8 cellular contexts compared by ENCODE assay signal in genomic region chr12:9446883-9447761, GRCh38.
A peak's percentile ranks its signal among the peaks of the same experiment; 100 is the strongest.
DNase-seq lines count a peak whose midpoint lies in the region; ATAC-seq and TF ChIP-seq lines count a peak whose summit lies in the region.
"Not testable (repeated sequence)": the region's sequence is repeated elsewhere in the genome, so short reads cannot be mapped to it uniquely, and the experiment has no call there.

No MANE protein-coding gene starts in this region.

- H3K27me3 Mint-ChIP-seq in T-helper 17 cell = not testable (repeated sequence)

- H3K4me2 ChIP-seq in HCT116 (ENCODE audit: low read length) = peak overlapping the region; percentile 82

- H3K4me3 Mint-ChIP-seq in T-helper 17 cell = peak overlapping the region; percentile 99

- not testable (repeated sequence) for H3K27me3 ChIP-seq in HCT116 (ENCODE audit: insufficient read depth, low read length); breast epithelium; right cardiac atrium (ENCODE audit: control insufficient read depth, insufficient read depth); neutrophil; uterus

- H3K4me3 ChIP-seq in HCT116 (replicated peaks in 1 of 2; ENCODE audit: low read depth in 1 of 2, low read length in 2 of 2) (peak overlapping the region; percentile 57 to 64), breast epithelium (peak overlapping the region; percentile 50 to 82 (median 59)), neutrophil (ENCODE audit: low read depth in 1 of 2, low read length in 1 of 2) (peak overlapping the region; percentile 61 to 68), uterus (peak overlapping the region; percentile 59 to 60)
- not testable (repeated sequence) for H3K4me3 ChIP-seq in right cardiac atrium (ENCODE audit: low read length)

- not testable (repeated sequence) for TF ChIP-seq CTCF in HCT116 (IDR thresholded peaks at IDR 0.05 in 2 of 3, conservative IDR thresholded peaks at IDR 0.05 in 1 of 3; ENCODE audit: borderline replicate concordance in 1 of 3, insufficient read depth in 1 of 3, low read depth in 2 of 3, low read length in 2 of 3); breast epithelium (IDR thresholded peaks at IDR 0.05); neutrophil (IDR thresholded peaks at IDR 0.05); uterus (IDR thresholded peaks at IDR 0.05)

- not testable (repeated sequence) for BruUV-seq in HCT116 (replicated peaks; lab: Mats Ljungman, UMichigan)

- ATAC-seq in GM18867 (IDR thresholded peaks at IDR 0.05; ENCODE audit: unreplicated experiment) (peak; percentile 11), HCT116 (peak; percentile 41), HG03457 (IDR thresholded peaks at IDR 0.05; ENCODE audit: unreplicated experiment) (peak; percentile 18), T-helper 17 cell (peak; percentile 5), right cardiac atrium (peak; percentile 23 to 37)

- not testable (repeated sequence) for H3K9me2 ChIP-seq in HCT116 (ENCODE audit: insufficient read depth)

- peak overlapping the region; percentile 68 for H3K9ac ChIP-seq in HCT116 (ENCODE audit: low read length)

- not testable (repeated sequence) for H3K79me2 ChIP-seq in HCT116 (ENCODE audit: insufficient read depth, low read length)

- CTCF ChIA-PET in HCT116 (lab: Charles Lee) = not testable (repeated sequence)

- not testable (repeated sequence) for H3K36me3 ChIP-seq in HCT116 (ENCODE audit: control insufficient read depth in 1 of 2, insufficient read depth in 2 of 2, low read length in 2 of 2); breast epithelium; neutrophil; uterus

- WGBS in right cardiac atrium = 27% methylated on average over 16 of the region's 20 CpGs

- H3K4me1 ChIP-seq in HCT116 (ENCODE audit: control insufficient read depth in 1 of 2, insufficient read depth in 2 of 2, low read length in 2 of 2); breast epithelium; right cardiac atrium (ENCODE audit: control insufficient read depth, insufficient read depth, low read length); neutrophil (ENCODE audit: control insufficient read depth in 1 of 2, insufficient read depth in 1 of 2, low read depth in 1 of 2, low read length in 1 of 2); uterus: not testable (repeated sequence)

- intact Hi-C loops in HCT116 (cut with micrococcal nuclease); breast epithelium (cut with DNase I; ENCODE audit: low total_unique reads); right cardiac atrium (cut with DNase I); uterus (cut with DNase I; ENCODE audit: low total_unique reads): not testable (repeated sequence)

- not testable (repeated sequence) for TF ChIP-seq POLR2A in HCT116 (IDR thresholded peaks at IDR 0.05; ENCODE audit: borderline replicate concordance, extremely low read depth, insufficient read depth, insufficient read length); breast epithelium (IDR thresholded peaks at IDR 0.05); uterus (IDR thresholded peaks at IDR 0.05)

- not testable (repeated sequence) for TF ChIP-seq RAD21 in HCT116 (IDR thresholded peaks at IDR 0.05; ENCODE audit: low read depth)

- not testable (repeated sequence) for H3K9me3 ChIP-seq in HCT116 (ENCODE audit: control insufficient read depth in 1 of 2, insufficient read depth in 1 of 2, low read depth in 1 of 2, low read length in 2 of 2); T-helper 17 cell (ENCODE audit: control insufficient read depth, low read length, poor library complexity, severe bottlenecking); breast epithelium; right cardiac atrium (ENCODE audit: control insufficient read depth, low read length); neutrophil; uterus

- H2AFZ ChIP-seq in HCT116 (ENCODE audit: low read depth, low read length, poor library complexity, severe bottlenecking) = not testable (repeated sequence)

- H3K27ac ChIP-seq in HCT116 (ENCODE audit: low read depth, low read length) = peak overlapping the region; percentile 72
- H3K27ac ChIP-seq in breast epithelium; right cardiac atrium (ENCODE audit: low read length); neutrophil; uterus: not testable (repeated sequence)

- H4K20me1 ChIP-seq in HCT116 (ENCODE audit: insufficient read depth) = not testable (repeated sequence)

- DNase-seq in HCT116 (ENCODE audit: low read depth, low spot score); T-helper 17 cell; breast epithelium (ENCODE audit: low spot score in 2 of 2); right cardiac atrium; uterus: not testable (repeated sequence)

- peaks cover 11% of the 10 kb centered on the region for H3K4me1 Mint-ChIP-seq in T-helper 17 cell

- RAD21 ChIA-PET in HCT116 (lab: Charles Lee; ENCODE audit: low non-redundant PET in 1 of 2, low total read pairs in 2 of 2, uncharacterized antibody in 2 of 2, unreplicated experiment in 2 of 2) = not testable (repeated sequence)

- not testable (repeated sequence) for H3K36me3 Mint-ChIP-seq in T-helper 17 cell (ENCODE audit: low read depth)

- POLR2A ChIA-PET in HCT116 (lab: Charles Lee) = not testable (repeated sequence)

- peak overlapping the region; percentile 97 for H3K27ac Mint-ChIP-seq in T-helper 17 cell
